Comparison of ENCODE assay signal across 12 cellular contexts in genomic region chr7:30815016-30815854, GRCh38. TPM values are rescaled to one million over a fixed set of nuclear protein-coding genes. Genes with fewer than 3 reads are reported as not detected.
DNase-seq lines count a peak whose midpoint lies in the region; ATAC-seq and TF ChIP-seq lines count a peak whose summit lies in the region.
"Had no signal": no experiment of that assay in that cellular context is flagged by ENCODE, and none has a peak within 500 bp of the region (broad histone marks: within the 10 kb centered on the region; RNA-seq: fewer than 3 reads in every experiment).

No MANE protein-coding gene starts in this region.

- TF ChIP-seq CTCF in fibroblast of pulmonary artery (IDR thresholded peaks at IDR 0.05; ENCODE audit: low read length, missing control alignments) (no peak), tibial nerve (IDR thresholded peaks at IDR 0.05) (no peak), smooth muscle cell (IDR thresholded peaks at IDR 0.05; ENCODE audit: borderline replicate concordance, insufficient read depth, poor library complexity, severe bottlenecking) (no peak)

- H3K4me1 Mint-ChIP-seq in naive thymus-derived CD4-positive, alpha-beta T cell, result no peaks in the 10 kb centered on the region
- no peaks in the 10 kb centered on the region for H3K4me1 Mint-ChIP-seq in activated CD8-positive, alpha-beta memory T cell treated with anti-CD3 and anti-CD28 coated beads, Interleukin-2, amount 10 ng/mL, durations not matched to agents 7 days and 5 days
- H3K4me1 Mint-ChIP-seq in activated naive CD4-positive, alpha-beta T cell treated with anti-CD3 and anti-CD28 coated beads for 36 hours (ENCODE audit: low read depth), result no peaks in the 10 kb centered on the region
- H3K4me1 Mint-ChIP-seq: central memory CD8-positive, alpha-beta T cell had no signal

- no peak overlapping the region for H3K4me3 Mint-ChIP-seq in naive thymus-derived CD4-positive, alpha-beta T cell
- no peak overlapping the region for H3K4me3 Mint-ChIP-seq in activated CD8-positive, alpha-beta memory T cell treated with anti-CD3 and anti-CD28 coated beads, Interleukin-2, amount 10 ng/mL, durations not matched to agents 7 days and 5 days
- H3K4me3 Mint-ChIP-seq in activated naive CD4-positive, alpha-beta T cell treated with anti-CD3 and anti-CD28 coated beads for 36 hours, result no peak overlapping the region
- H3K4me3 Mint-ChIP-seq: central memory CD8-positive, alpha-beta T cell had no signal

- no peaks in the 10 kb centered on the region for H3K9me3 ChIP-seq in naive thymus-derived CD4-positive, alpha-beta T cell (ENCODE audit: control insufficient read depth in 2 of 3, low read length in 3 of 3)
- H3K9me3 ChIP-seq in tibial nerve, result no peaks in the 10 kb centered on the region
- H3K9me3 ChIP-seq in smooth muscle cell (replicated peaks; ENCODE audit: low read depth), result no peaks in the 10 kb centered on the region

- intact Hi-C loops in naive thymus-derived CD4-positive, alpha-beta T cell (cut with micrococcal nuclease), result no loop called here
- intact Hi-C loops in activated naive CD4-positive, alpha-beta T cell treated with anti-CD3 and anti-CD28 coated beads for 36 hours (cut with micrococcal nuclease), result no loop called here

- POLR2A ChIA-PET in naive thymus-derived CD4-positive, alpha-beta T cell (lab: Charles Lee), result no interaction called here

- H3K36me3 ChIP-seq in naive thymus-derived CD4-positive, alpha-beta T cell (ENCODE audit: control insufficient read depth in 2 of 3, insufficient read depth in 3 of 3, low read length in 3 of 3), result no peaks in the 10 kb centered on the region
- H3K36me3 ChIP-seq in tibial nerve, result no peaks in the 10 kb centered on the region
- no peaks in the 10 kb centered on the region for H3K36me3 ChIP-seq in smooth muscle cell (ENCODE audit: low read depth)

- peak; percentile 92 for DNase-seq in NCI-H226
- DNase-seq in fibroblast of pulmonary artery (ENCODE audit: low read depth), result peak; percentile 48
- DNase-seq in naive thymus-derived CD4-positive, alpha-beta T cell, result no peak
- DNase-seq in tibial nerve (ENCODE audit: low spot score in 2 of 2), result peak; percentile 50
- no peak for DNase-seq in smooth muscle cell (lab: John Stamatoyannopoulos, UW; ENCODE audit: unreplicated experiment)
- no peak for DNase-seq in activated CD8-positive, alpha-beta memory T cell treated with anti-CD3 and anti-CD28 coated beads, Interleukin-2, amount 10 ng/mL, durations not matched to agents 7 days and 5 days
- no peak for DNase-seq in SW480 (ENCODE audit: low spot score)
- DNase-seq in activated naive CD4-positive, alpha-beta T cell treated with anti-CD3 and anti-CD28 coated beads for 36 hours, result no peak
- DNase-seq: activated effector memory CD4-positive, alpha-beta T cell treated with anti-CD3 and anti-CD28 coated beads, Interleukin-2, amount 50 U/mL, for 16 hours; mesendoderm; NCI-H1436 treated with DMSO at 0.1 percent for 48 hours had no signal

- H3K36me3 Mint-ChIP-seq in naive thymus-derived CD4-positive, alpha-beta T cell, result no peaks in the 10 kb centered on the region
- H3K36me3 Mint-ChIP-seq in activated CD8-positive, alpha-beta memory T cell treated with anti-CD3 and anti-CD28 coated beads, Interleukin-2, amount 10 ng/mL, durations not matched to agents 7 days and 5 days, result no peaks in the 10 kb centered on the region
- no peaks in the 10 kb centered on the region for H3K36me3 Mint-ChIP-seq in activated naive CD4-positive, alpha-beta T cell treated with anti-CD3 and anti-CD28 coated beads for 36 hours (ENCODE audit: low read depth)

- peak in 1 of 2 donors; percentile 23 for TF ChIP-seq EP300 in tibial nerve (IDR thresholded peaks at IDR 0.05)

- H3K27ac Mint-ChIP-seq in naive thymus-derived CD4-positive, alpha-beta T cell, result no peak overlapping the region
- H3K27ac Mint-ChIP-seq in activated CD8-positive, alpha-beta memory T cell treated with anti-CD3 and anti-CD28 coated beads, Interleukin-2, amount 10 ng/mL, durations not matched to agents 7 days and 5 days, result no peak overlapping the region
- no peak overlapping the region for H3K27ac Mint-ChIP-seq in activated naive CD4-positive, alpha-beta T cell treated with anti-CD3 and anti-CD28 coated beads for 36 hours

- no peaks in the 10 kb centered on the region for H3K9me3 Mint-ChIP-seq in naive thymus-derived CD4-positive, alpha-beta T cell
- no peaks in the 10 kb centered on the region for H3K9me3 Mint-ChIP-seq in activated CD8-positive, alpha-beta memory T cell treated with anti-CD3 and anti-CD28 coated beads, Interleukin-2, amount 10 ng/mL, durations not matched to agents 7 days and 5 days (ENCODE audit: low read depth)
- H3K9me3 Mint-ChIP-seq in activated naive CD4-positive, alpha-beta T cell treated with anti-CD3 and anti-CD28 coated beads for 36 hours, result no peaks in the 10 kb centered on the region
- H3K9me3 Mint-ChIP-seq: central memory CD8-positive, alpha-beta T cell had no signal

- no peak overlapping the region for H2AFZ ChIP-seq in smooth muscle cell (ENCODE audit: low read depth)

- H3F3A ChIP-seq in smooth muscle cell (ENCODE audit: low read depth), result no peaks in the 10 kb centered on the region

- CTCF ChIA-PET in naive thymus-derived CD4-positive, alpha-beta T cell (lab: Charles Lee), result no interaction called here
- CTCF ChIA-PET in activated CD8-positive, alpha-beta memory T cell treated with anti-CD3 and anti-CD28 coated beads, Interleukin-2, amount 10 ng/mL, durations not matched to agents 7 days and 5 days (lab: Charles Lee), result no interaction called here
- CTCF ChIA-PET in activated naive CD4-positive, alpha-beta T cell treated with anti-CD3 and anti-CD28 coated beads for 36 hours (lab: Charles Lee), result interaction anchor here (0.7 kb wide), 1 partner anchor 13 kb away, joined by 3 read pairs; no protein-coding TSS in a partner anchor

- H3K4me3 ChIP-seq in fibroblast of pulmonary artery (replicated peaks; ENCODE audit: low read depth, low read length) (no peak overlapping the region), tibial nerve (no peak overlapping the region), smooth muscle cell (no peak overlapping the region)
- no peak overlapping the region for H3K4me3 ChIP-seq in naive thymus-derived CD4-positive, alpha-beta T cell (ENCODE audit: low read length)

- H3K9ac ChIP-seq in smooth muscle cell (ENCODE audit: low read depth), result no peak overlapping the region

- H3K4me2 ChIP-seq in smooth muscle cell, result no peak overlapping the region

- no peak for TF ChIP-seq POLR2A in tibial nerve (IDR thresholded peaks at IDR 0.05)

- no peaks in the 10 kb centered on the region for H4K20me1 ChIP-seq in smooth muscle cell (ENCODE audit: low read depth)

- H3K27ac ChIP-seq in naive thymus-derived CD4-positive, alpha-beta T cell (ENCODE audit: low read depth, low read length), result no peak overlapping the region
- H3K27ac ChIP-seq in tibial nerve, result peak overlapping the region in 3 of 4 donors; percentile 29 to 76 (median 71)
- H3K27ac ChIP-seq in smooth muscle cell (ENCODE audit: low read depth), result no peak overlapping the region

- H3K4me1 ChIP-seq in naive thymus-derived CD4-positive, alpha-beta T cell (ENCODE audit: control insufficient read depth in 2 of 2, insufficient read depth in 2 of 2, low read length in 2 of 2), result no peaks in the 10 kb centered on the region
- H3K4me1 ChIP-seq in tibial nerve (peaks cover 0 to 56% (median 20%) of the 10 kb centered on the region in 4 donors), smooth muscle cell (ENCODE audit: low read depth) (no peaks in the 10 kb centered on the region)

- no peaks in the 10 kb centered on the region for H3K27me3 ChIP-seq in naive thymus-derived CD4-positive, alpha-beta T cell (ENCODE audit: control insufficient read depth in 2 of 2, insufficient read depth in 2 of 2, low read length in 2 of 2)
- H3K27me3 ChIP-seq in tibial nerve (no peaks in the 10 kb centered on the region), smooth muscle cell (ENCODE audit: low read depth) (no peaks in the 10 kb centered on the region)

- ATAC-seq in naive thymus-derived CD4-positive, alpha-beta T cell, result peak; percentile 18
- ATAC-seq in activated CD8-positive, alpha-beta memory T cell treated with anti-CD3 and anti-CD28 coated beads, Interleukin-2, amount 10 ng/mL, durations not matched to agents 7 days and 5 days, result no peak

- H3K79me2 ChIP-seq in smooth muscle cell (ENCODE audit: low read depth), result no peaks in the 10 kb centered on the region

- peaks cover 0 to 6% (median 0%) of the 10 kb centered on the region in 5 donors for H3K27me3 Mint-ChIP-seq in naive thymus-derived CD4-positive, alpha-beta T cell
- no peaks in the 10 kb centered on the region for H3K27me3 Mint-ChIP-seq in activated CD8-positive, alpha-beta memory T cell treated with anti-CD3 and anti-CD28 coated beads, Interleukin-2, amount 10 ng/mL, durations not matched to agents 7 days and 5 days
- H3K27me3 Mint-ChIP-seq in activated naive CD4-positive, alpha-beta T cell treated with anti-CD3 and anti-CD28 coated beads for 36 hours (ENCODE audit: low read depth), result no peaks in the 10 kb centered on the region
- H3K27me3 Mint-ChIP-seq: central memory CD8-positive, alpha-beta T cell had no signal

- WGBS in tibial nerve, 2 donors, result 64 to 66% methylated on average over 5 of the region's 5 CpGs
- 73% methylated on average over 5 of the region's 5 CpGs for WGBS in smooth muscle cell (ENCODE audit: low lambda C conversion rate)

RNA-seq across cellular contexts. Expression of gene MINDY4, which starts 44.0 kb away (rescaled TPM):
- 1 to 10 TPM in 2 of 5 experiments, under 1 TPM in 3; 0.82 to 1.5 (median 0.94) TPM for total RNA-seq in naive thymus-derived CD4-positive, alpha-beta T cell
- under 1 TPM; 0.41 to 0.54 TPM for polyA plus RNA-seq in naive thymus-derived CD4-positive, alpha-beta T cell
- 10 to 100 TPM; 17.1 to 21.6 (median 19.9) TPM for total RNA-seq in tibial nerve
- 5.3 and 7.3 TPM in 2 replicates for total RNA-seq in smooth muscle cell
- 4.9 and 6.0 TPM in 2 replicates for polyA plus RNA-seq in smooth muscle cell
- 1 to 10 TPM; 1.1 to 1.3 TPM for total RNA-seq in activated CD8-positive, alpha-beta memory T cell treated with anti-CD3 and anti-CD28 coated beads, Interleukin-2, amount 10 ng/mL, durations not matched to agents 7 days and 5 days
- total RNA-seq in activated naive CD4-positive, alpha-beta T cell treated with anti-CD3 and anti-CD28 coated beads for 36 hours, result 1 to 10 TPM; 1.2 to 1.4 TPM

Comparison
In these comparisons a context has a peak if more than half of its experiments do, and no peak if none do; other contexts are left out.
1. DNase-seq: peak in NCI-H226 (single experiment), fibroblast of pulmonary artery (single experiment) and tibial nerve (2 of 2); none in naive thymus-derived CD4-positive, alpha-beta T cell (0 of 9), smooth muscle cell (single experiment), activated CD8-positive, alpha-beta memory T cell treated with anti-CD3 and anti-CD28 coated beads, Interleukin-2, amount 10 ng/mL, durations not matched to agents 7 days and 5 days (single experiment), SW480 (single experiment) and activated naive CD4-positive, alpha-beta T cell treated with anti-CD3 and anti-CD28 coated beads for 36 hours (single experiment).
2. H3K27ac ChIP-seq: peak in tibial nerve (3 of 4); none in naive thymus-derived CD4-positive, alpha-beta T cell (single experiment) and smooth muscle cell (single experiment).